Comparison of ENCODE assay signal across 20 cellular contexts in the genomic region with DNA sequence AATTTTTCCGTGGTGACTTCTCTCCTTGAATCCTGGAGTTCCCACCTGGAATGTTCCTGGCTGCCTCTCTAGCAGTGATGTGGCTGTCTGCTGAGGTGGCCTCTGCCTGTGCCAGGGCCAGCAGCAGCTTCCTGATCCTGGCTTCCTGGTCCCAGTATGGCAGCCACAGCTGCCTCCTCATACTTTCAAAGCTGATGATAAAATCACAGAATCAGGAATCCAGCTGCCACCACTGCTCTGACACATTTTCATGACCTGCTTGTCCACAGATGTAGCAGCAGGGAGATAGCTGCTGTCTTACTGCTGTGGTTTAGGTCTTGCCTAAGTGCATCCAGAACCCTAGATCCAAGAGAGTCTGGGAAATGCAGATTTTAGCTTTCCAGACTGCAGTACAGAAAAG.
DNase-seq lines count a peak whose midpoint lies in the region; ATAC-seq and TF ChIP-seq lines count a peak whose summit lies in the region.
"Had no signal": no experiment of that assay in that cellular context is flagged by ENCODE, and none has a peak within 500 bp of the region (broad histone marks: within the 10 kb centered on the region; RNA-seq: fewer than 3 reads in every experiment).

No MANE protein-coding gene starts in this region.

- H3K27ac ChIP-seq in body of pancreas, result no peak overlapping the region
- H3K27ac ChIP-seq in osteoblast (ENCODE audit: low read depth, low read length), result no peak overlapping the region
- H3K27ac ChIP-seq in testis, result no peak overlapping the region
- H3K27ac ChIP-seq: BLaER1 treated with 17β-estradiol and CSF1 and Interleukin-3, amounts not matched to agents 10 nM and 100 nM; Peyer's patch had no signal

- WGBS in body of pancreas, 2 donors, result 25 to 29% methylated on average over 1 of the region's 1 CpG
- 35 to 86% methylated on average over 1 of the region's 1 CpG for WGBS in testis, 2 donors

- TF ChIP-seq CTCF in body of pancreas (IDR thresholded peaks at IDR 0.05), result no peak
- no peak for TF ChIP-seq CTCF in osteoblast (IDR thresholded peaks at IDR 0.05; ENCODE audit: extremely low read depth, low read depth, low read length)
- no peak for TF ChIP-seq CTCF in testis (IDR thresholded peaks at IDR 0.05)

- no peaks in the 10 kb centered on the region for H3K36me3 ChIP-seq in body of pancreas (replicated peaks in 1 of 2; ENCODE audit: insufficient read depth in 1 of 2, low read depth in 2 of 2)
- H3K36me3 ChIP-seq in osteoblast (ENCODE audit: insufficient read depth, low read length), result no peaks in the 10 kb centered on the region
- no peaks in the 10 kb centered on the region for H3K36me3 ChIP-seq in testis (ENCODE audit: low read depth, missing control alignments)
- H3K36me3 ChIP-seq: Peyer's patch had no signal

- no peaks in the 10 kb centered on the region for H4K20me1 ChIP-seq in osteoblast (ENCODE audit: insufficient read depth, low read length)
- H4K20me1 ChIP-seq: BLaER1 treated with 17β-estradiol and CSF1 and Interleukin-3, amounts not matched to agents 10 nM and 100 nM had no signal

- H2AFZ ChIP-seq in osteoblast (ENCODE audit: low read length), result no peak overlapping the region

- peaks cover 39% of the 10 kb centered on the region for H3K4me1 ChIP-seq in body of pancreas
- H3K4me1 ChIP-seq in osteoblast (ENCODE audit: insufficient read depth, low read length), result no peaks in the 10 kb centered on the region
- H3K4me1 ChIP-seq in testis, result no peaks in the 10 kb centered on the region
- H3K4me1 ChIP-seq: BLaER1 treated with 17β-estradiol and CSF1 and Interleukin-3, amounts not matched to agents 10 nM and 100 nM had no signal

- peak; percentile 33 for DNase-seq in AG08395 (ENCODE audit: low spot score)
- peak; percentile 19 for DNase-seq in HT-29 (ENCODE audit: low spot score)
- peak in 3 of 4 donors; percentile 26 to 42 (median 39) for DNase-seq in body of pancreas
- peak; percentile 27 for DNase-seq in osteoblast (ENCODE audit: insufficient read length, low spot score, missing footprints)
- DNase-seq in testis, result no peak
- no peak for DNase-seq in Right ventricle myocardium inferior (ENCODE audit: missing footprints)
- DNase-seq: 8988T; Calu3; CD8-positive, alpha-beta T cell; EL; Kasumi-1; NCI-H1105; NCI-H2081 treated with DMSO at 0.1 percent for 48 hours; NCI-H446 treated with DMSO at 0.1 percent for 48 hours; NCI-H69; Peyer's patch; SHP77 had no signal

- no peaks in the 10 kb centered on the region for H3K79me2 ChIP-seq in osteoblast (ENCODE audit: insufficient read depth, low read length)

- H3K9me3 ChIP-seq in body of pancreas, result no peaks in the 10 kb centered on the region
- H3K9me3 ChIP-seq in osteoblast (ENCODE audit: low read depth, low read length), result no peaks in the 10 kb centered on the region
- no peaks in the 10 kb centered on the region for H3K9me3 ChIP-seq in testis

- intact Hi-C loops in body of pancreas (cut with DNase I) (no loop called here), testis (cut with DNase I; ENCODE audit: low total_unique reads) (no loop called here), Right ventricle myocardium inferior (cut with DNase I) (no loop called here)

- ATAC-seq in body of pancreas (peak; percentile 50), Right ventricle myocardium inferior (no peak), GM21529 (IDR thresholded peaks at IDR 0.05; ENCODE audit: unreplicated experiment) (no peak), HG02885 (IDR thresholded peaks at IDR 0.05; ENCODE audit: poor library complexity, unreplicated experiment) (no peak)
- ATAC-seq: CD8-positive, alpha-beta T cell had no signal

- H3K27me3 ChIP-seq in body of pancreas, result no peaks in the 10 kb centered on the region
- peaks cover under 1% of the 10 kb centered on the region for H3K27me3 ChIP-seq in osteoblast (ENCODE audit: insufficient read depth, low read length)
- H3K27me3 ChIP-seq in testis, result no peaks in the 10 kb centered on the region
- H3K27me3 ChIP-seq: BLaER1 treated with 17β-estradiol and CSF1 and Interleukin-3, amounts not matched to agents 10 nM and 100 nM; Peyer's patch had no signal

- no peak overlapping the region for H3K4me3 ChIP-seq in body of pancreas
- no peak overlapping the region for H3K4me3 ChIP-seq in osteoblast (ENCODE audit: insufficient read depth, low read length)
- no peak overlapping the region for H3K4me3 ChIP-seq in testis
- H3K4me3 ChIP-seq: BLaER1 treated with 17β-estradiol and CSF1 and Interleukin-3, amounts not matched to agents 10 nM and 100 nM; Peyer's patch had no signal

- TF ChIP-seq POLR2A in body of pancreas (IDR thresholded peaks at IDR 0.05) (no peak), testis (IDR thresholded peaks at IDR 0.05) (no peak)

- no peak overlapping the region for H3K4me2 ChIP-seq in osteoblast (ENCODE audit: insufficient read depth, low read length)
- H3K4me2 ChIP-seq: BLaER1 treated with 17β-estradiol and CSF1 and Interleukin-3, amounts not matched to agents 10 nM and 100 nM had no signal

Comparison
In these comparisons a context has a peak if more than half of its experiments do, and no peak if none do; other contexts are left out.
1. DNase-seq: peak in AG08395 (single experiment), HT-29 (single experiment), body of pancreas (3 of 4) and osteoblast (single experiment); none in testis (single experiment) and Right ventricle myocardium inferior (single experiment).